27 cellular contexts compared by ENCODE assay signal in the genomic region with DNA sequence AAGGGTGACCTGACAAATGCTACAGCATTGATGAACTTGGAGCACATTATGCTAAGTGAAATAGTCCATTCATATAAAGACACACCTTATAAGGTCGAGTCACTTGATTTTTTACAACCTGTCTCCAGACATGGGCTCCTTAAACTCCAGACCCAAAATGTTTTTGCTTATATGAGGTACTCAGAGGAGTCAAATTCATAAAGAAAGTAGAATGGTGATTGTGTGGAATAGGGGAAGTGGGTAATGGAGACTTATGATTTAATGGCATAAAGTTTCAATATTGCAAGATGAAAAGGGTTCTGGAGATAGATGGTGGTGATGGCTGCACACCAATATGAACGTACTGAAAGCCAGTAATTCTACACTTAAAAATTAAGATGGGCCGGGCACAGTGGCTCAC.
"Had no signal": no experiment of that assay in that cellular context is flagged by ENCODE, and none has a peak within 500 bp of the region (broad histone marks: within the 10 kb centered on the region; RNA-seq: fewer than 3 reads in every experiment).

No MANE protein-coding gene starts in this region.

- H3K4me1 Mint-ChIP-seq: nephron; neural crest cell; stimulated activated effector memory CD8-positive, alpha-beta T cell treated with anti-CD3 and anti-CD28 coated beads, Interleukin-12 subunit alpha, Interleukin-12 subunit beta, amount 100 ng/mL, for 72 hours had no signal

- ATAC-seq: left lung; lower lobe of right lung; naive thymus-derived CD8-positive, alpha-beta T cell; pancreas; right cardiac atrium; stimulated activated effector memory CD8-positive, alpha-beta T cell treated with anti-CD3 and anti-CD28 coated beads, Interleukin-12 subunit alpha, Interleukin-12 subunit beta, amount 100 ng/mL, for 72 hours; stimulated activated naive CD8-positive, alpha-beta T cell treated with anti-CD3 and anti-CD28 coated beads, Interleukin-15, Interleukin-2, amounts not matched to agents 100 U/mL and 50 U/mL, for 24 hours had no signal

- H3K4me1 ChIP-seq: left lung, lower lobe of right lung, pancreas, prostate gland, sigmoid colon, spleen, stomach, testis, thyroid gland, upper lobe of left lung, vagina had no signal

- H3K27me3 ChIP-seq: left lung, pancreas, sigmoid colon, spleen, stomach, testis, thyroid gland, transverse colon, upper lobe of left lung, vagina had no signal

- H3K27ac ChIP-seq: left lung, lower lobe of right lung, pancreas, prostate gland, sigmoid colon, spleen, stomach, testis, thyroid gland, transverse colon, upper lobe of left lung, vagina had no signal

- H3K4me3 ChIP-seq: left lung, lower lobe of right lung, pancreas, prostate gland, sigmoid colon, spleen, stomach, testis, thyroid gland, transverse colon, upper lobe of left lung, vagina had no signal

- H3K36me3 Mint-ChIP-seq: stimulated activated effector memory CD8-positive, alpha-beta T cell treated with anti-CD3 and anti-CD28 coated beads, Interleukin-12 subunit alpha, Interleukin-12 subunit beta, amount 100 ng/mL, for 72 hours had no signal

- H3K9me3 ChIP-seq: pancreas, prostate gland, testis, thyroid gland had no signal

- DNase-seq: hippocampal formation; kidney; left colon; left lung; lower lobe of right lung; mammary epithelial cell; mesenchymal stem cell; naive thymus-derived CD8-positive, alpha-beta T cell; nucleus accumbens; pancreas; posterior cingulate gyrus; retina; right cardiac atrium; sigmoid colon; spleen; stimulated activated CD4-positive, alpha-beta T cell treated with anti-CD3 and anti-CD28 coated beads, Interleukin-4, amount 100 ng/mL, for 24 hours; stimulated activated naive CD8-positive, alpha-beta T cell treated with anti-CD3 and anti-CD28 coated beads, Interleukin-15, Interleukin-2, amounts not matched to agents 100 U/mL and 50 U/mL, for 24 hours; stomach; testis; thyroid gland; transverse colon; upper lobe of left lung had no signal

- H3K27ac Mint-ChIP-seq: naive thymus-derived CD8-positive, alpha-beta T cell; nephron; stimulated activated effector memory CD8-positive, alpha-beta T cell treated with anti-CD3 and anti-CD28 coated beads, Interleukin-12 subunit alpha, Interleukin-12 subunit beta, amount 100 ng/mL, for 72 hours had no signal

- H3K36me3 ChIP-seq: lower lobe of right lung, pancreas, prostate gland, sigmoid colon, thyroid gland had no signal

- H3K4me3 Mint-ChIP-seq: naive thymus-derived CD8-positive, alpha-beta T cell; nephron; stimulated activated effector memory CD8-positive, alpha-beta T cell treated with anti-CD3 and anti-CD28 coated beads, Interleukin-12 subunit alpha, Interleukin-12 subunit beta, amount 100 ng/mL, for 72 hours had no signal
